In the genomic region with DNA sequence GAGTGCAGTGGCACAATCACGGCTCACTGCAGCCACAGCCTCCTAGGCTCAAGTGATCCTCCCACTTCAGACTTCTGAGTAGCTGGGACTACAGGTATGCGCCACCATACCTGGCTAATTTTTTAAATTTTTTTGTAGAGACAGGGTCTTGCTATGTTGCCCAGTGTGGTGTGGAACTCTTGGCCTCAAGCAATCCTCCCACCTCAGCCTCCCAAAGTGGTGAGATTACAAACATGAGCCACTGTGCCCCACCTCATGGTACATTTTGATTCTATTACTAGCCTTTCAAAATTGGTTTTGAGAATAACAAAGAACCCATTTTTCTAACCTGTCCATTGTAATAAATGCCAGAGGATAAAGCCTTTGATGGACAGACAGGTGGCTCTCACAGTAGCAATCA, we compare ENCODE assay signal across 14 cellular contexts. TPM values are rescaled to one million over a fixed set of nuclear protein-coding genes. Genes with fewer than 3 reads are reported as not detected.
DNase-seq lines count a peak whose midpoint lies in the region; ATAC-seq and TF ChIP-seq lines count a peak whose summit lies in the region.
"Had no signal": no experiment of that assay in that cellular context is flagged by ENCODE, and none has a peak within 500 bp of the region (broad histone marks: within the 10 kb centered on the region; RNA-seq: fewer than 3 reads in every experiment).

No MANE protein-coding gene starts in this region.

- H3K27ac ChIP-seq in SJCRH30 (no peak overlapping the region), skeletal muscle tissue (ENCODE audit: low read depth, low read length) (no peak overlapping the region)
- H3K27ac ChIP-seq: WERI-Rb-1 had no signal

- peak overlapping the region; percentile 99 for H3K4me3 Mint-ChIP-seq in activated T-cell treated with anti-CD3 and anti-CD28 coated beads, Interleukin-2, amount 50 U/mL, for 24 hours

- TF ChIP-seq CTCF in fibroblast of the aortic adventitia (IDR thresholded peaks at IDR 0.05; ENCODE audit: insufficient read depth, low read length) = no peak

- H3K36me3 ChIP-seq in SJCRH30 (peaks cover 8% of the 10 kb centered on the region), skeletal muscle tissue (ENCODE audit: control insufficient read depth in 3 of 3, insufficient read depth in 3 of 3, low read length in 3 of 3) (peaks cover 5 to 8% (median 7%) of the 10 kb centered on the region in 3 donors)

- H3K9me3 ChIP-seq in SJCRH30 (replicated peaks) = no peaks in the 10 kb centered on the region
- H3K9me3 ChIP-seq in skeletal muscle tissue (ENCODE audit: control insufficient read depth in 3 of 3, low read length in 3 of 3) = no peaks in the 10 kb centered on the region
- H3K9me3 ChIP-seq: ascending aorta had no signal

- H3K9me3 Mint-ChIP-seq in activated T-cell treated with anti-CD3 and anti-CD28 coated beads, Interleukin-2, amount 50 U/mL, for 24 hours = no peaks in the 10 kb centered on the region
- H3K9me3 Mint-ChIP-seq: memory B cell had no signal

- H3K4me1 ChIP-seq in SJCRH30 = peaks cover 6% of the 10 kb centered on the region
- H3K4me1 ChIP-seq in skeletal muscle tissue (ENCODE audit: control insufficient read depth in 3 of 3, insufficient read depth in 3 of 3, low read length in 3 of 3) = peaks cover 11 to 33% (median 25%) of the 10 kb centered on the region in 3 donors

- peak overlapping the region; percentile 97 for H3K27ac Mint-ChIP-seq in activated T-cell treated with anti-CD3 and anti-CD28 coated beads, Interleukin-2, amount 50 U/mL, for 24 hours

- H3K27me3 ChIP-seq in SJCRH30 (no peaks in the 10 kb centered on the region), skeletal muscle tissue (ENCODE audit: control insufficient read depth in 3 of 3, insufficient read depth in 3 of 3, low read length in 3 of 3) (no peaks in the 10 kb centered on the region)
- H3K27me3 ChIP-seq: ascending aorta had no signal

- H3K36me3 Mint-ChIP-seq in activated T-cell treated with anti-CD3 and anti-CD28 coated beads, Interleukin-2, amount 50 U/mL, for 24 hours (ENCODE audit: low read depth) = peaks cover 51% of the 10 kb centered on the region

- H3K4me1 Mint-ChIP-seq in activated T-cell treated with anti-CD3 and anti-CD28 coated beads, Interleukin-2, amount 50 U/mL, for 24 hours (ENCODE audit: low read depth) = peaks cover 45% of the 10 kb centered on the region

- DNase-seq in activated T-cell treated with anti-CD3 and anti-CD28 coated beads, Interleukin-2, amount 50 U/mL, for 24 hours = no peak
- DNase-seq in activated T-cell treated with anti-CD3 and anti-CD28 coated beads, Interleukin-2, amount 50 U/mL, for 48 hours = no peak
- DNase-seq in SJCRH30 (no peak), fibroblast of the aortic adventitia (ENCODE audit: low read depth) (no peak), occipital lobe (lab: John Stamatoyannopoulos, UW) (no peak)
- DNase-seq: NCI-H1105; stimulated activated CD4-positive, alpha-beta T cell treated with anti-CD3 and anti-CD28 coated beads, Interleukin-1b, Interleukin-23, amount 100 ng/mL, for 48 hours; WERI-Rb-1 had no signal

- ATAC-seq in GM18519 (IDR thresholded peaks at IDR 0.05; ENCODE audit: low FRiP score, unreplicated experiment) = no peak
- no peak for ATAC-seq in HG03432 (IDR thresholded peaks at IDR 0.05; ENCODE audit: unreplicated experiment)

- peak overlapping the region; percentile 90 for H3K4me3 ChIP-seq in SJCRH30
- H3K4me3 ChIP-seq in fibroblast of the aortic adventitia (ENCODE audit: low read depth, low read length) = peak overlapping the region; percentile 100
- H3K4me3 ChIP-seq in skeletal muscle tissue (ENCODE audit: low read length in 3 of 3) = peak overlapping the region in 2 of 3 donors; percentile 2 to 100

- no peaks in the 10 kb centered on the region for H3K27me3 Mint-ChIP-seq in activated T-cell treated with anti-CD3 and anti-CD28 coated beads, Interleukin-2, amount 50 U/mL, for 24 hours
- H3K27me3 Mint-ChIP-seq: memory B cell had no signal

- no peak overlapping the region for H3K9ac ChIP-seq in skeletal muscle tissue (ENCODE audit: low read depth in 1 of 3, low read length in 3 of 3)

RNA-seq across cellular contexts. Expression of a gene that starts 1.4 kb away (rescaled TPM):
- total RNA-seq in SJCRH30 (2014; rRNA removed; shearing (Covaris generic)) = 41.4 and 42.2 TPM in 2 replicates
- total RNA-seq in fibroblast of the aortic adventitia (ENCODE audit: low replicate concordance) = 33.4 and 50.7 TPM in 2 replicates
- total RNA-seq in skeletal muscle tissue = 29.7 TPM
- 39.1 TPM for total RNA-seq in occipital lobe

RNA-seq across cellular contexts. Expression of a gene that starts 20.3 kb away (rescaled TPM):
- total RNA-seq in SJCRH30 (2014; rRNA removed; shearing (Covaris generic)) = 16.5 and 19.4 TPM in 2 replicates
- total RNA-seq in fibroblast of the aortic adventitia (ENCODE audit: low replicate concordance) (4.9 and 5.2 TPM in 2 replicates), skeletal muscle tissue (2.6 TPM), occipital lobe (3.1 TPM)

RNA-seq across cellular contexts. Expression of a gene that starts 31.9 kb away (rescaled TPM):
- total RNA-seq in SJCRH30 (2014; rRNA removed; shearing (Covaris generic)) = 0.04 TPM in 1 of 2 replicates, not detected in the other
- 0.18 TPM in 1 of 2 replicates, not detected in the other for total RNA-seq in fibroblast of the aortic adventitia (ENCODE audit: low replicate concordance)
- total RNA-seq in skeletal muscle tissue = 0.52 TPM
- total RNA-seq in occipital lobe = 0.47 TPM
- total RNA-seq: ascending aorta, ureter had no signal
